ENCODE assay signal across 6 cellular contexts in the genomic region with DNA sequence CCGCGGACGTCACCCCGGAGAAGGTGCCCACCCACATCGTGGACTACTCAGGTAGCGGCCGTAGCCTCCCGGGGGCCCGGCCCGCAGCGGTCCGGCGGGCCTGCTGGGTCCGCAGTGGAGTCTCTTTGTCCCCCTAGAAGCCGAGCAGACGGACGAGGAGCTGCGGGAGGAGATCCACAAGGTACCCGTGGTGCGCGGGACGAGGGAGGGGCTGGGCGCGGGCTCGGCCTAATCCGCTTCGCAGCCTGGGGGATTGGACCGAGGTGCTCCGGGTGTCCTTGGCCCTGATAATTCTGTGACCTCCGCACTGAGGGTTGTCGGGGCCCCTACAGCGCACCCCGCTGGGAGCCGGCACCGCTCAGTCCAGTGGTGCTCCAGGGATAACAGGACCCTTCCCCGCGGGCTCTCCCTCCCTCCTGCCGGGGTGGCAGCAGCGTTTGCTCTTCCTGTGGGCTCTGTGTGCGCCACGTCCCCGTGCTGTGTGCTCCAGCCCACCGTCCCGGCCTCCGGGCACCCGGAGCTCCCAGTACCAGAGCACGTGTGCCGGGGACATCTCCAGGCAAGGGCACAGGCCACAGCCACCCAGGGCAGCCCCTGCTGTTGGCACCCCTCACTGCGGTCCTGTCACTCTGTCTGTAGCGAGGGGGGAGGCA. TPM values are rescaled to one million over a fixed set of nuclear protein-coding genes. Genes with fewer than 3 reads are reported as not detected.
DNase-seq lines count a peak whose midpoint lies in the region; ATAC-seq and TF ChIP-seq lines count a peak whose summit lies in the region.

No MANE protein-coding gene starts in this region.

- peaks cover 59% of the 10 kb centered on the region for H3K36me3 ChIP-seq in MG63
- H3K36me3 ChIP-seq in testis (ENCODE audit: low read depth, missing control alignments) = no peaks in the 10 kb centered on the region

- peak overlapping the region; percentile 100 for H3K27ac ChIP-seq in C4-2B
- H3K27ac ChIP-seq in testis = peak overlapping the region; percentile 77 to 80

- WGBS in testis, 2 donors = 4 to 14% methylated on average over 7 to 40 of the region's 50 CpGs

- TF ChIP-seq POLR2A in testis (IDR thresholded peaks at IDR 0.05) = no peak

- H3K27me3 ChIP-seq in MG63 (no peaks in the 10 kb centered on the region), testis (no peaks in the 10 kb centered on the region)

- H3K9me3 ChIP-seq in MG63 = no peaks in the 10 kb centered on the region
- H3K9me3 ChIP-seq in testis = no peaks in the 10 kb centered on the region

- peaks cover 13% of the 10 kb centered on the region for H3K4me1 ChIP-seq in testis

- no peak for ATAC-seq in HG02678 (IDR thresholded peaks at IDR 0.05; ENCODE audit: unreplicated experiment)
- ATAC-seq in GM18870 (IDR thresholded peaks at IDR 0.05; ENCODE audit: unreplicated experiment) = no peak

- intact Hi-C loops in testis (cut with DNase I; ENCODE audit: low total_unique reads) = loop anchor here (10.0 kb wide), 1 partner anchor 84 kb away; no protein-coding TSS in a partner anchor

- TF ChIP-seq CTCF in C4-2B (conservative IDR thresholded peaks at IDR 0.05) = no peak
- TF ChIP-seq CTCF in fibroblast of villous mesenchyme (IDR thresholded peaks at IDR 0.05; ENCODE audit: insufficient read depth, low read depth, low read length) = no peak
- TF ChIP-seq CTCF in testis (IDR thresholded peaks at IDR 0.05) = no peak

- DNase-seq in MG63 (no peak), fibroblast of villous mesenchyme (ENCODE audit: low read depth) (no peak), testis (no peak)

- peak overlapping the region; percentile 96 for H3K4me3 ChIP-seq in MG63
- H3K4me3 ChIP-seq in fibroblast of villous mesenchyme (ENCODE audit: low read depth, low read length) = peak overlapping the region; percentile 86
- peak overlapping the region; percentile 85 to 98 for H3K4me3 ChIP-seq in testis

RNA-seq across cellular contexts. Expression of a gene that starts 0.7 kb away (rescaled TPM):
- total RNA-seq in MG63 (2014; rRNA removed; shearing (Covaris generic); ENCODE audit: low replicate concordance) = 48.7 and 72.8 TPM in 2 replicates
- total RNA-seq in fibroblast of villous mesenchyme (44.0 and 53.1 TPM in 2 replicates), testis (100 to 1,000 TPM; 157 to 176 TPM)
- 77.7 TPM for polyA plus RNA-seq in testis (ENCODE audit: insufficient read depth, low read depth, low replicate concordance)

RNA-seq across cellular contexts. Expression of a gene that starts 6.8 kb away (rescaled TPM):
- 0.16 TPM in 1 of 2 replicates, not detected in the other for total RNA-seq in MG63 (2014; rRNA removed; shearing (Covaris generic); ENCODE audit: low replicate concordance)
- total RNA-seq in fibroblast of villous mesenchyme (1.3 and 1.9 TPM in 2 replicates), testis (1 to 10 TPM; 8.5 to 9.8 TPM)
- 2.1 TPM for polyA plus RNA-seq in testis (ENCODE audit: insufficient read depth, low read depth, low replicate concordance)

RNA-seq across cellular contexts. Expression of a gene that starts 11.6 kb away (rescaled TPM):
- 301 and 418 TPM in 2 replicates for total RNA-seq in MG63 (2014; rRNA removed; shearing (Covaris generic); ENCODE audit: low replicate concordance)
- total RNA-seq in fibroblast of villous mesenchyme (100 and 113 TPM in 2 replicates), testis (100 to 1,000 TPM; 126 to 160 TPM)
- 93.3 TPM for polyA plus RNA-seq in testis (ENCODE audit: insufficient read depth, low read depth, low replicate concordance)

RNA-seq across cellular contexts. Expression of a gene that starts 15.5 kb away (rescaled TPM):
- 15.1 and 66.3 TPM in 2 replicates for total RNA-seq in MG63 (2014; rRNA removed; shearing (Covaris generic); ENCODE audit: low replicate concordance)
- total RNA-seq in fibroblast of villous mesenchyme (35.4 and 36.3 TPM in 2 replicates), testis (100 to 1,000 TPM in 1 of 2 donors, 10 to 100 TPM in 1; 84.2 to 101 TPM)
- 95.5 TPM for polyA plus RNA-seq in testis (ENCODE audit: insufficient read depth, low read depth, low replicate concordance)

RNA-seq across cellular contexts. Expression of a gene that starts 19.5 kb away (rescaled TPM):
- 6.0 and 17.3 TPM in 2 replicates for total RNA-seq in MG63 (2014; rRNA removed; shearing (Covaris generic); ENCODE audit: low replicate concordance)
- total RNA-seq in fibroblast of villous mesenchyme (12.5 and 18.7 TPM in 2 replicates), testis (100 to 1,000 TPM; 155 to 195 TPM)
- polyA plus RNA-seq in testis (ENCODE audit: insufficient read depth, low read depth, low replicate concordance) = 102 TPM
